ENCODE assay signal across 9 cellular contexts in genomic region chr19:5951338-5951861, GRCh38. TPM values are rescaled to one million over a fixed set of nuclear protein-coding genes. Genes with fewer than 3 reads are reported as not detected.
DNase-seq lines count a peak whose midpoint lies in the region; ATAC-seq and TF ChIP-seq lines count a peak whose summit lies in the region.
"Had no signal": no experiment of that assay in that cellular context is flagged by ENCODE, and none has a peak within 500 bp of the region (broad histone marks: within the 10 kb centered on the region; RNA-seq: fewer than 3 reads in every experiment).

No MANE protein-coding gene starts in this region.

- intact Hi-C loops in CD4-positive, alpha-beta T cell (cut with DNase I, micrococcal nuclease): no loop called here
- intact Hi-C loops in dorsolateral prefrontal cortex (cut with DNase I): no loop called here
- intact Hi-C loops in naive thymus-derived CD4-positive, alpha-beta T cell (cut with micrococcal nuclease): loop anchor here in 1 of 2 donors (2.0 kb wide), 2 partner anchors 35 to 47 kb away; partner anchors contain the start of gene VMAC
- intact Hi-C loops in psoas muscle (cut with DNase I): no loop called here

- peaks cover 87% of the 10 kb centered on the region for H3K4me1 Mint-ChIP-seq in CD4-positive, alpha-beta T cell (ENCODE audit: low read depth)
- peaks cover 78 to 100% (median 91%) of the 10 kb centered on the region in 7 donors for H3K4me1 Mint-ChIP-seq in naive thymus-derived CD4-positive, alpha-beta T cell

- H3K36me3 ChIP-seq in Karpas-422 (ENCODE audit: insufficient read depth, low read length) (peaks cover 12% of the 10 kb centered on the region), psoas muscle (ENCODE audit: insufficient read depth in 1 of 2, low read depth in 1 of 2) (no peaks in the 10 kb centered on the region)
- H3K36me3 ChIP-seq in naive thymus-derived CD4-positive, alpha-beta T cell (ENCODE audit: control insufficient read depth in 2 of 3, insufficient read depth in 3 of 3, low read length in 3 of 3): no peaks in the 10 kb centered on the region

- no peak overlapping the region for H3K4me2 ChIP-seq in Karpas-422 (ENCODE audit: low read depth, low read length, poor library complexity, severe bottlenecking)

- no peaks in the 10 kb centered on the region for H3K9me2 ChIP-seq in Karpas-422 (replicated peaks; ENCODE audit: insufficient read depth, low read length)

- peaks cover 26% of the 10 kb centered on the region for H3K36me3 Mint-ChIP-seq in CD4-positive, alpha-beta T cell (ENCODE audit: low read depth)
- peaks cover 0 to 6% (median 0%) of the 10 kb centered on the region in 5 donors for H3K36me3 Mint-ChIP-seq in naive thymus-derived CD4-positive, alpha-beta T cell

- H3K79me2 ChIP-seq in Karpas-422 (ENCODE audit: low read length): peaks cover 98% of the 10 kb centered on the region

- ATAC-seq in CD4-positive, alpha-beta T cell (ENCODE audit: poor library complexity): no peak
- ATAC-seq in naive thymus-derived CD4-positive, alpha-beta T cell: no peak
- ATAC-seq in psoas muscle: no peak

- no peak overlapping the region for H3K4me3 ChIP-seq in Karpas-422 (ENCODE audit: low read length)
- H3K4me3 ChIP-seq in dorsolateral prefrontal cortex: peak overlapping the region in 25 of 59 donors; percentile 1 to 39 (median 18)
- no peak overlapping the region for H3K4me3 ChIP-seq in naive thymus-derived CD4-positive, alpha-beta T cell (ENCODE audit: low read length)
- H3K4me3 ChIP-seq in psoas muscle: no peak overlapping the region

- in situ Hi-C loops in KBM-7 (cut with MboI; ENCODE audit: low pct_unique_long_range_greater_than_20kb, low sequenced_read_pairs): no loop called here

- 57 to 61% (median 58%) methylated on average over 19 of the region's 19 CpGs for WGBS in psoas muscle, 3 donors

- peak overlapping the region; percentile 67 for H3K4me3 Mint-ChIP-seq in CD4-positive, alpha-beta T cell
- H3K4me3 Mint-ChIP-seq in naive thymus-derived CD4-positive, alpha-beta T cell: peak overlapping the region; percentile 64 to 84 (median 76)

- CTCF ChIA-PET in CD4-positive, alpha-beta T cell (lab: Charles Lee): interaction anchor here (1.7 to 2.8 kb wide), 2 partner anchors 10 to 17 kb away, joined by 8 to 13 read pairs; no protein-coding TSS in a partner anchor
- CTCF ChIA-PET in naive thymus-derived CD4-positive, alpha-beta T cell (lab: Charles Lee): interaction anchor here (0.6 to 3.8 kb wide), 7 partner anchors 10 to 147 kb away, joined by 3 to 16 read pairs (median 3); partner anchors contain the start of gene VMAC

- H3K9me3 ChIP-seq in CD4-positive, alpha-beta T cell (ENCODE audit: control insufficient read depth, low read length): no peaks in the 10 kb centered on the region
- H3K9me3 ChIP-seq in Karpas-422 (ENCODE audit: low read length): no peaks in the 10 kb centered on the region
- H3K9me3 ChIP-seq in naive thymus-derived CD4-positive, alpha-beta T cell (ENCODE audit: control insufficient read depth in 2 of 3, low read length in 3 of 3): no peaks in the 10 kb centered on the region
- H3K9me3 ChIP-seq in psoas muscle: no peaks in the 10 kb centered on the region

- H3K27me3 Mint-ChIP-seq in CD4-positive, alpha-beta T cell: no peaks in the 10 kb centered on the region
- no peaks in the 10 kb centered on the region for H3K27me3 Mint-ChIP-seq in naive thymus-derived CD4-positive, alpha-beta T cell

- no peak for DNase-seq in CD4-positive, alpha-beta T cell
- DNase-seq in Karpas-422 (peak; percentile 76), dorsolateral prefrontal cortex (no peak), COR-L47 (lab: John Stamatoyannopoulos, UW) (no peak), KBM-7 (no peak), psoas muscle (no peak)
- DNase-seq in naive thymus-derived CD4-positive, alpha-beta T cell: no peak
- DNase-seq in stimulated activated CD4-positive, alpha-beta T cell treated with anti-CD3 and anti-CD28 coated beads, Interleukin-15, amount 100 ng/mL, for 24 hours: no peak
- DNase-seq: activated CD4-positive, alpha-beta T cell treated with anti-CD3 and anti-CD28 coated beads for 4 hours had no signal

- H3K4me1 ChIP-seq in Karpas-422 (ENCODE audit: low read length): peaks cover 74% of the 10 kb centered on the region
- H3K4me1 ChIP-seq in naive thymus-derived CD4-positive, alpha-beta T cell (ENCODE audit: control insufficient read depth in 2 of 2, insufficient read depth in 2 of 2, low read length in 2 of 2): peaks cover 32 to 88% of the 10 kb centered on the region in 2 donors
- peaks cover 55% of the 10 kb centered on the region for H3K4me1 ChIP-seq in psoas muscle

- TF ChIP-seq CTCF in CD4-positive, alpha-beta T cell (IDR thresholded peaks at IDR 0.05): no peak
- no peak for TF ChIP-seq CTCF in dorsolateral prefrontal cortex (IDR thresholded peaks at IDR 0.05 in 54 of 56, conservative IDR thresholded peaks at IDR 0.05 in 2 of 56; ENCODE audit: low read depth in 1 of 56, partially characterized antibody in 56 of 56)
- TF ChIP-seq CTCF in psoas muscle (IDR thresholded peaks at IDR 0.05): no peak

- POLR2A ChIA-PET in CD4-positive, alpha-beta T cell (lab: Charles Lee): interaction anchor here (0.8 to 7.4 kb wide), 9 partner anchors 9 to 124 kb away, joined by 3 to 93 read pairs (median 3); partner anchors contain the start of gene NDUFA11
- POLR2A ChIA-PET in naive thymus-derived CD4-positive, alpha-beta T cell (lab: Charles Lee): interaction anchor here (0.6 to 7.1 kb wide), 5 partner anchors 9 to 47 kb away, joined by 3 to 89 read pairs (median 19); partner anchors contain the start of genes NDUFA11 and VMAC

- peak overlapping the region; percentile 92 for H3K27ac Mint-ChIP-seq in CD4-positive, alpha-beta T cell
- H3K27ac Mint-ChIP-seq in naive thymus-derived CD4-positive, alpha-beta T cell: peak overlapping the region; percentile 74 to 99 (median 94)

- no peaks in the 10 kb centered on the region for H3K9me3 Mint-ChIP-seq in CD4-positive, alpha-beta T cell
- H3K9me3 Mint-ChIP-seq in naive thymus-derived CD4-positive, alpha-beta T cell: peaks cover 0 to 6% (median 0%) of the 10 kb centered on the region in 11 donors

- peak overlapping the region; percentile 27 for H3K9ac ChIP-seq in Karpas-422 (ENCODE audit: low read length)

- no peaks in the 10 kb centered on the region for H3K27me3 ChIP-seq in CD4-positive, alpha-beta T cell (ENCODE audit: control insufficient read depth, insufficient read depth, low read length)
- no peaks in the 10 kb centered on the region for H3K27me3 ChIP-seq in Karpas-422 (ENCODE audit: low read length)
- H3K27me3 ChIP-seq in dorsolateral prefrontal cortex: no peaks in the 10 kb centered on the region
- no peaks in the 10 kb centered on the region for H3K27me3 ChIP-seq in naive thymus-derived CD4-positive, alpha-beta T cell (ENCODE audit: control insufficient read depth in 2 of 2, insufficient read depth in 2 of 2, low read length in 2 of 2)
- H3K27me3 ChIP-seq in psoas muscle (ENCODE audit: insufficient read depth in 3 of 3, low read length in 2 of 3): no peaks in the 10 kb centered on the region

- peaks cover 55% of the 10 kb centered on the region for H4K20me1 ChIP-seq in Karpas-422 (ENCODE audit: insufficient read depth, low read depth, low read length)

- H3K27ac ChIP-seq in CD4-positive, alpha-beta T cell (ENCODE audit: low read depth, low read length): no peak overlapping the region
- H3K27ac ChIP-seq in Karpas-422 (ENCODE audit: low read length) (peak overlapping the region; percentile 44; the same call in 1 of the 2 replicates), dorsolateral prefrontal cortex (peak overlapping the region in 49 of 59 donors; percentile 3 to 94 (median 68)), psoas muscle (no peak overlapping the region)
- peak overlapping the region; percentile 71 for H3K27ac ChIP-seq in naive thymus-derived CD4-positive, alpha-beta T cell (ENCODE audit: low read depth, low read length)

- no peak overlapping the region for H2AFZ ChIP-seq in Karpas-422 (ENCODE audit: low read length)

RNA-seq across cellular contexts. Expression of gene RANBP3, which starts 26.5 kb away (rescaled TPM):
- total RNA-seq in CD4-positive, alpha-beta T cell: 10 to 100 TPM; 82.7 to 88.7 TPM
- total RNA-seq in Karpas-422 (2014; rRNA removed; shearing (Covaris generic); ENCODE audit: low replicate concordance): 34.0 and 44.8 TPM in 2 replicates
- total RNA-seq in dorsolateral prefrontal cortex: 100 to 1,000 TPM in 31 of 120 experiments, 10 to 100 TPM in 89; 71.9 to 120 (median 93.1) TPM
- total RNA-seq in naive thymus-derived CD4-positive, alpha-beta T cell: 100 to 1,000 TPM in 1 of 5 experiments, 10 to 100 TPM in 4; 88.3 to 104 (median 94.0) TPM
- 10 to 100 TPM in 1 of 2 donors, 1 to 10 TPM in 1; 7.0 to 12.4 TPM for polyA plus RNA-seq in naive thymus-derived CD4-positive, alpha-beta T cell
- total RNA-seq in psoas muscle: 10 to 100 TPM; 48.4 to 50.0 (median 48.9) TPM
- polyA plus RNA-seq in psoas muscle: 10 to 100 TPM; 40.5 to 71.7 (median 43.9) TPM

RNA-seq across cellular contexts. Expression of gene CAPS, which starts 37.3 kb away (rescaled TPM):
- total RNA-seq in CD4-positive, alpha-beta T cell: 10 to 100 TPM; 43.2 to 44.2 TPM
- total RNA-seq in Karpas-422 (2014; rRNA removed; shearing (Covaris generic); ENCODE audit: low replicate concordance): 3.8 and 17.8 TPM in 2 replicates
- 10 to 100 TPM in 113 of 120 experiments, 1 to 10 TPM in 7; 7.5 to 55.0 (median 19.2) TPM for total RNA-seq in dorsolateral prefrontal cortex
- total RNA-seq in naive thymus-derived CD4-positive, alpha-beta T cell: 10 to 100 TPM; 22.1 to 80.6 (median 58.5) TPM
- 1 to 10 TPM; 1.6 to 4.1 TPM for polyA plus RNA-seq in naive thymus-derived CD4-positive, alpha-beta T cell
- total RNA-seq in psoas muscle: 1 to 10 TPM; 1.3 to 2.9 (median 1.5) TPM
- 1 to 10 TPM; 1.2 to 1.7 (median 1.5) TPM for polyA plus RNA-seq in psoas muscle

RNA-seq across cellular contexts. Expression of gene VMAC, which starts 46.7 kb away (rescaled TPM):
- 10 to 100 TPM; 23.4 to 25.3 TPM for total RNA-seq in CD4-positive, alpha-beta T cell
- total RNA-seq in Karpas-422 (2014; rRNA removed; shearing (Covaris generic); ENCODE audit: low replicate concordance): 8.9 and 19.8 TPM in 2 replicates
- total RNA-seq in dorsolateral prefrontal cortex (10 to 100 TPM in 11 of 120 experiments, 1 to 10 TPM in 109; 3.0 to 14.3 (median 7.2) TPM), psoas muscle (1 to 10 TPM in 2 of 4 donors, under 1 TPM in 2; 0.73 to 3.0 (median 1.2) TPM)
- 10 to 100 TPM; 13.1 to 39.4 (median 27.8) TPM for total RNA-seq in naive thymus-derived CD4-positive, alpha-beta T cell
- 1 to 10 TPM; 6.3 to 7.0 TPM for polyA plus RNA-seq in naive thymus-derived CD4-positive, alpha-beta T cell
- polyA plus RNA-seq in psoas muscle: 1 to 10 TPM in 1 of 3 donors, under 1 TPM in 2; 0.82 to 2.2 (median 0.89) TPM

RNA-seq across cellular contexts. Expression of gene NDUFA11, which starts 47.8 kb away (rescaled TPM):
- 10 to 100 TPM; 94.3 to 96.7 TPM for total RNA-seq in CD4-positive, alpha-beta T cell
- total RNA-seq in Karpas-422 (2014; rRNA removed; shearing (Covaris generic); ENCODE audit: low replicate concordance): 217 and 384 TPM in 2 replicates
- 100 to 1,000 TPM in 119 of 120 experiments, 10 to 100 TPM in 1; 98.5 to 237 (median 172) TPM for total RNA-seq in dorsolateral prefrontal cortex
- 100 to 1,000 TPM; 108 to 241 (median 135) TPM for total RNA-seq in naive thymus-derived CD4-positive, alpha-beta T cell
- polyA plus RNA-seq in naive thymus-derived CD4-positive, alpha-beta T cell: 100 to 1,000 TPM; 381 to 415 TPM
- total RNA-seq in psoas muscle: 100 to 1,000 TPM; 240 to 367 (median 285) TPM
- 100 to 1,000 TPM; 373 to 503 (median 438) TPM for polyA plus RNA-seq in psoas muscle

Comparison
In these comparisons a context has a peak if more than half of its experiments do, and no peak if none do; other contexts are left out.
1. H3K27ac ChIP-seq: peak in Karpas-422 (single experiment), dorsolateral prefrontal cortex (49 of 59) and naive thymus-derived CD4-positive, alpha-beta T cell (single experiment); none in CD4-positive, alpha-beta T cell (single experiment) and psoas muscle (single experiment).